19 cellular contexts compared by ENCODE assay signal in genomic region chr12:123894823-123895338, GRCh38.
"Had no signal": no experiment of that assay in that cellular context is flagged by ENCODE, and none has a peak within 500 bp of the region (broad histone marks: within the 10 kb centered on the region; RNA-seq: fewer than 3 reads in every experiment).

No MANE protein-coding gene starts in this region.

- H3K9me3 ChIP-seq: SK-N-SH had no signal

- DNase-seq: activated CD4-positive, alpha-beta T cell treated with anti-CD3 and anti-CD28 coated beads for 1 hour; activated CD4-positive, alpha-beta T cell treated with anti-CD3 and anti-CD28 coated beads, Interleukin-2, amount 10 ng/mL, durations not matched to agents 24 days and 14 days; activated CD4-positive, alpha-beta T cell treated with anti-CD3 and anti-CD28 coated beads, Interleukin-2, amount 50 U/mL, for 48 hours; activated CD8-positive, alpha-beta memory T cell treated with anti-CD3 and anti-CD28 coated beads for 24 hours; activated gamma-delta T cell; activated naive CD4-positive, alpha-beta T cell treated with anti-CD3 and anti-CD28 coated beads for 36 hours; activated T-cell treated with anti-CD3 and anti-CD28 coated beads, Interleukin-2, amount 50 U/mL, for 48 hours; KG1; NCI-H1092; NCI-H1417; NCI-H1930; NCI-H345; NCI-H510A; NCI-H526 treated with DMSO at 0.1 percent for 48 hours; NCI-H82; OCI-M1; RPMI8226; SK-N-SH; T-helper 1 cell had no signal

- H3K9ac ChIP-seq: SK-N-SH had no signal
